Comparison of ENCODE assay signal across 8 cellular contexts in genomic region chr22:46758867-46759290, GRCh38. TPM values are rescaled to one million over a fixed set of nuclear protein-coding genes. Genes with fewer than 3 reads are reported as not detected.
DNase-seq lines count a peak whose midpoint lies in the region; ATAC-seq and TF ChIP-seq lines count a peak whose summit lies in the region.

No MANE protein-coding gene starts in this region.

- no peak overlapping the region for H2AFZ ChIP-seq in parathyroid adenoma

- H3K36me3 Mint-ChIP-seq in activated CD8-positive, alpha-beta memory T cell treated with anti-CD3 and anti-CD28 coated beads, Interleukin-2, amount 10 ng/mL, durations not matched to agents 7 days and 5 days: peaks cover 15% of the 10 kb centered on the region
- peaks cover 39% of the 10 kb centered on the region for H3K36me3 Mint-ChIP-seq in activated CD8-positive, alpha-beta T cell treated with anti-CD3 and anti-CD28 coated beads for 36 hours (ENCODE audit: low read depth)

- H3K36me3 ChIP-seq in parathyroid adenoma (ENCODE audit: control insufficient read depth, insufficient read depth, low read length): no peaks in the 10 kb centered on the region

- intact Hi-C loops in activated CD8-positive, alpha-beta T cell treated with anti-CD3 and anti-CD28 coated beads for 36 hours (cut with micrococcal nuclease): loop anchor here (5.0 kb wide), 1 partner anchor 43 kb away; no protein-coding TSS in a partner anchor

- H3K79me2 ChIP-seq in parathyroid adenoma: peaks cover 3% of the 10 kb centered on the region

- H3K27ac Mint-ChIP-seq in activated CD8-positive, alpha-beta memory T cell treated with anti-CD3 and anti-CD28 coated beads, Interleukin-2, amount 10 ng/mL, durations not matched to agents 7 days and 5 days: peak overlapping the region; percentile 36
- peak overlapping the region; percentile 10 for H3K27ac Mint-ChIP-seq in activated CD8-positive, alpha-beta T cell treated with anti-CD3 and anti-CD28 coated beads for 36 hours

- no peak for ATAC-seq in activated CD8-positive, alpha-beta memory T cell treated with anti-CD3 and anti-CD28 coated beads, Interleukin-2, amount 10 ng/mL, durations not matched to agents 7 days and 5 days
- no peak for ATAC-seq in activated CD8-positive, alpha-beta T cell treated with anti-CD3 and anti-CD28 coated beads for 36 hours
- ATAC-seq in GM19452 (IDR thresholded peaks at IDR 0.05; ENCODE audit: unreplicated experiment): no peak

- H3K9me3 Mint-ChIP-seq in activated CD8-positive, alpha-beta memory T cell treated with anti-CD3 and anti-CD28 coated beads, Interleukin-2, amount 10 ng/mL, durations not matched to agents 7 days and 5 days (ENCODE audit: low read depth): peaks cover 10% of the 10 kb centered on the region
- H3K9me3 Mint-ChIP-seq in activated CD8-positive, alpha-beta T cell treated with anti-CD3 and anti-CD28 coated beads for 36 hours: peaks cover 5% of the 10 kb centered on the region

- TF ChIP-seq CTCF in activated CD8-positive, alpha-beta T cell treated with anti-CD3 and anti-CD28 coated beads for 36 hours (IDR thresholded peaks at IDR 0.05): peak; percentile 84
- peak; percentile 42 for TF ChIP-seq CTCF in parathyroid adenoma (IDR thresholded peaks at IDR 0.05)

- H3K4me3 ChIP-seq in parathyroid adenoma (ENCODE audit: low read depth, low read length): no peak overlapping the region

- H3K4me1 ChIP-seq in parathyroid adenoma: no peaks in the 10 kb centered on the region

- H3K4me2 ChIP-seq in parathyroid adenoma (ENCODE audit: low read length): no peak overlapping the region

- DNase-seq in activated CD8-positive, alpha-beta memory T cell treated with anti-CD3 and anti-CD28 coated beads, Interleukin-2, amount 10 ng/mL, durations not matched to agents 7 days and 5 days: peak; percentile 69
- DNase-seq in activated CD8-positive, alpha-beta memory T cell treated with anti-CD3 and anti-CD28 coated beads, Interleukin-2, amount 50 U/mL, for 48 hours: no peak
- DNase-seq in NCI-H1694 (lab: John Stamatoyannopoulos, UW): peak; percentile 26
- DNase-seq in activated CD8-positive, alpha-beta T cell treated with anti-CD3 and anti-CD28 coated beads for 36 hours: peak; percentile 71
- peak; percentile 51 for DNase-seq in foreskin melanocyte
- DNase-seq in COR-L47 (lab: John Stamatoyannopoulos, UW): no peak

- H3K4me1 Mint-ChIP-seq in activated CD8-positive, alpha-beta memory T cell treated with anti-CD3 and anti-CD28 coated beads, Interleukin-2, amount 10 ng/mL, durations not matched to agents 7 days and 5 days: peaks cover 39% of the 10 kb centered on the region
- peaks cover 30% of the 10 kb centered on the region for H3K4me1 Mint-ChIP-seq in activated CD8-positive, alpha-beta T cell treated with anti-CD3 and anti-CD28 coated beads for 36 hours (ENCODE audit: low read depth)

- no peaks in the 10 kb centered on the region for H3K9me3 ChIP-seq in parathyroid adenoma (ENCODE audit: control insufficient read depth, low read length)

- H3K9ac ChIP-seq in parathyroid adenoma: no peak overlapping the region

- no peaks in the 10 kb centered on the region for H3K27me3 ChIP-seq in parathyroid adenoma (ENCODE audit: control insufficient read depth, insufficient read depth, low read length)

- POLR2A ChIA-PET in activated CD8-positive, alpha-beta T cell treated with anti-CD3 and anti-CD28 coated beads for 36 hours (lab: Charles Lee): interaction anchor here (0.7 to 1.7 kb wide), 4 partner anchors 9 to 33 kb away, joined by 3 to 7 read pairs (median 3); no protein-coding TSS in a partner anchor

- CTCF ChIA-PET in activated CD8-positive, alpha-beta memory T cell treated with anti-CD3 and anti-CD28 coated beads, Interleukin-2, amount 10 ng/mL, durations not matched to agents 7 days and 5 days (lab: Charles Lee): interaction anchor here (0.8 to 5.6 kb wide), 24 partner anchors 9 to 195 kb away, joined by 3 to 63 read pairs (median 4); partner anchors contain the start of gene CERK
- CTCF ChIA-PET in activated CD8-positive, alpha-beta T cell treated with anti-CD3 and anti-CD28 coated beads for 36 hours (lab: Charles Lee): interaction anchor here (0.8 to 11.3 kb wide), 31 partner anchors 10 to 195 kb away, joined by 3 to 191 read pairs (median 4); no protein-coding TSS in a partner anchor

- H3K4me3 Mint-ChIP-seq in activated CD8-positive, alpha-beta memory T cell treated with anti-CD3 and anti-CD28 coated beads, Interleukin-2, amount 10 ng/mL, durations not matched to agents 7 days and 5 days: no peak overlapping the region
- no peak overlapping the region for H3K4me3 Mint-ChIP-seq in activated CD8-positive, alpha-beta T cell treated with anti-CD3 and anti-CD28 coated beads for 36 hours

- H3K27me3 Mint-ChIP-seq in activated CD8-positive, alpha-beta memory T cell treated with anti-CD3 and anti-CD28 coated beads, Interleukin-2, amount 10 ng/mL, durations not matched to agents 7 days and 5 days: no peaks in the 10 kb centered on the region
- H3K27me3 Mint-ChIP-seq in activated CD8-positive, alpha-beta T cell treated with anti-CD3 and anti-CD28 coated beads for 36 hours: no peaks in the 10 kb centered on the region

- H3K27ac ChIP-seq in parathyroid adenoma: no peak overlapping the region

RNA-seq across cellular contexts. Expression of gene TBC1D22A, which starts 3.6 kb away (rescaled TPM):
- 10 to 100 TPM; 32.6 to 44.9 TPM for total RNA-seq in activated CD8-positive, alpha-beta memory T cell treated with anti-CD3 and anti-CD28 coated beads, Interleukin-2, amount 10 ng/mL, durations not matched to agents 7 days and 5 days
- total RNA-seq in activated CD8-positive, alpha-beta T cell treated with anti-CD3 and anti-CD28 coated beads for 36 hours: 10 to 100 TPM; 41.0 to 42.8 TPM

RNA-seq across cellular contexts. Expression of gene CERK, which starts 20.8 kb away (rescaled TPM):
- total RNA-seq in activated CD8-positive, alpha-beta memory T cell treated with anti-CD3 and anti-CD28 coated beads, Interleukin-2, amount 10 ng/mL, durations not matched to agents 7 days and 5 days: 10 to 100 TPM; 53.3 to 59.7 TPM
- total RNA-seq in activated CD8-positive, alpha-beta T cell treated with anti-CD3 and anti-CD28 coated beads for 36 hours: 10 to 100 TPM; 38.4 to 41.8 TPM

Comparison
In these comparisons a context has a peak if more than half of its experiments do, and no peak if none do; other contexts are left out.
1. DNase-seq: peak in activated CD8-positive, alpha-beta memory T cell treated with anti-CD3 and anti-CD28 coated beads, Interleukin-2, amount 10 ng/mL, durations not matched to agents 7 days and 5 days (single experiment), NCI-H1694 (single experiment), activated CD8-positive, alpha-beta T cell treated with anti-CD3 and anti-CD28 coated beads for 36 hours (single experiment) and foreskin melanocyte (single experiment); none in activated CD8-positive, alpha-beta memory T cell treated with anti-CD3 and anti-CD28 coated beads, Interleukin-2, amount 50 U/mL, for 48 hours (single experiment) and COR-L47 (single experiment).